ENCODE assay signal across 13 cellular contexts in genomic region chr20:5945963-5946362, GRCh38. TPM values are rescaled to one million over a fixed set of nuclear protein-coding genes. Genes with fewer than 3 reads are reported as not detected.
A peak's percentile ranks its signal among the peaks of the same experiment; 100 is the strongest.
DNase-seq lines count a peak whose midpoint lies in the region; ATAC-seq, FAIRE-seq and TF ChIP-seq lines count a peak whose summit lies in the region.
"Had no signal": no experiment of that assay in that cellular context is flagged by ENCODE, and none has a peak within 500 bp of the region (broad histone marks: within the 10 kb centered on the region; RNA-seq: fewer than 3 reads in every experiment).

No MANE protein-coding gene starts in this region.

- H3K4me1 Mint-ChIP-seq in T-helper 17 cell, result peaks cover 33% of the 10 kb centered on the region
- H3K4me1 Mint-ChIP-seq in naive thymus-derived CD4-positive, alpha-beta T cell, result peaks cover 12 to 44% (median 34%) of the 10 kb centered on the region in 7 donors

- no peak overlapping the region for H3K18ac ChIP-seq in mesendoderm (ENCODE audit: low read length)

- no peak overlapping the region for H3K4me3 Mint-ChIP-seq in T-helper 17 cell
- no peak overlapping the region for H3K4me3 Mint-ChIP-seq in naive thymus-derived CD4-positive, alpha-beta T cell
- H3K4me3 Mint-ChIP-seq: activated naive CD8-positive, alpha-beta T cell treated with anti-CD3 and anti-CD28 coated beads, Interleukin-2, amount 10 ng/mL, durations not matched to agents 7 days and 5 days; effector memory CD8-positive, alpha-beta T cell had no signal

- no peaks in the 10 kb centered on the region for H3K27me3 Mint-ChIP-seq in T-helper 17 cell
- peaks cover 0 to 4% (median 0%) of the 10 kb centered on the region in 5 donors for H3K27me3 Mint-ChIP-seq in naive thymus-derived CD4-positive, alpha-beta T cell
- H3K27me3 Mint-ChIP-seq: effector memory CD8-positive, alpha-beta T cell had no signal

- no peak overlapping the region for H3K4me2 ChIP-seq in mesendoderm (ENCODE audit: low read length)

- H3K79me2 ChIP-seq in mesendoderm (ENCODE audit: control insufficient read depth, insufficient read depth, low read length), result peaks cover 13% of the 10 kb centered on the region

- H3K4me1 ChIP-seq in mesendoderm (ENCODE audit: control insufficient read depth, low read depth, low read length), result peaks cover 3% of the 10 kb centered on the region
- peaks cover 6 to 10% of the 10 kb centered on the region in 2 donors for H3K4me1 ChIP-seq in naive thymus-derived CD4-positive, alpha-beta T cell (ENCODE audit: control insufficient read depth in 2 of 2, insufficient read depth in 2 of 2, low read length in 2 of 2)

- no peak overlapping the region for H2AK5ac ChIP-seq in mesendoderm (ENCODE audit: low read length)

- H4K5ac ChIP-seq in mesendoderm (ENCODE audit: low read length), result no peak overlapping the region

- POLR2A ChIA-PET in naive thymus-derived CD4-positive, alpha-beta T cell (lab: Charles Lee), result no interaction called here

- FAIRE-seq in H54 (lab: Jason Lieb, UNC), result peak; percentile 86

- CTCF ChIA-PET in naive thymus-derived CD4-positive, alpha-beta T cell (lab: Charles Lee), result no interaction called here

- H3K4me3 ChIP-seq in fibroblast of the aortic adventitia (ENCODE audit: low read depth, low read length) (no peak overlapping the region), mesendoderm (ENCODE audit: low read length) (no peak overlapping the region)
- no peak overlapping the region for H3K4me3 ChIP-seq in naive thymus-derived CD4-positive, alpha-beta T cell (ENCODE audit: low read length)
- H3K4me3 ChIP-seq: skin epidermis, vagina had no signal

- H3K9ac ChIP-seq in mesendoderm (ENCODE audit: low read length), result no peak overlapping the region

- no peak for ATAC-seq in T-helper 17 cell
- no peak for ATAC-seq in naive thymus-derived CD4-positive, alpha-beta T cell
- ATAC-seq: effector memory CD8-positive, alpha-beta T cell had no signal

- peaks cover 12% of the 10 kb centered on the region for H3K79me1 ChIP-seq in mesendoderm (ENCODE audit: low read length)

- H3K9me3 Mint-ChIP-seq in naive thymus-derived CD4-positive, alpha-beta T cell, result peaks cover 0 to 5% (median 0%) of the 10 kb centered on the region in 11 donors
- H3K9me3 Mint-ChIP-seq: activated naive CD8-positive, alpha-beta T cell treated with anti-CD3 and anti-CD28 coated beads, Interleukin-2, amount 10 ng/mL, durations not matched to agents 7 days and 5 days; effector memory CD8-positive, alpha-beta T cell had no signal

- WGBS in mesendoderm (ENCODE audit: extremely low coverage, insufficient coverage, low lambda C conversion rate), result no CpG with 5 or more reads among the region's 3 CpGs

- H3K27me3 ChIP-seq in mesendoderm (ENCODE audit: insufficient read depth, low read length, poor library complexity), result no peaks in the 10 kb centered on the region
- no peaks in the 10 kb centered on the region for H3K27me3 ChIP-seq in naive thymus-derived CD4-positive, alpha-beta T cell (ENCODE audit: control insufficient read depth in 2 of 2, insufficient read depth in 2 of 2, low read length in 2 of 2)
- H3K27me3 ChIP-seq: vagina had no signal

- peak overlapping the region; percentile 41 for H3K27ac Mint-ChIP-seq in T-helper 17 cell
- H3K27ac Mint-ChIP-seq in naive thymus-derived CD4-positive, alpha-beta T cell, result no peak overlapping the region
- H3K27ac Mint-ChIP-seq: activated naive CD8-positive, alpha-beta T cell treated with anti-CD3 and anti-CD28 coated beads, Interleukin-2, amount 10 ng/mL, durations not matched to agents 7 days and 5 days had no signal

- TF ChIP-seq POLR2A in H54 (IDR thresholded peaks at IDR 0.05; ENCODE audit: low read depth, low read length), result no peak

- H2BK120ac ChIP-seq in mesendoderm (ENCODE audit: low read depth, low read length), result no peak overlapping the region

- no peak overlapping the region for H2BK15ac ChIP-seq in mesendoderm (replicated peaks; ENCODE audit: low read depth)

- H3K9me3 ChIP-seq in T-helper 17 cell (ENCODE audit: control insufficient read depth, low read length, poor library complexity, severe bottlenecking), result no peaks in the 10 kb centered on the region
- H3K9me3 ChIP-seq in naive thymus-derived CD4-positive, alpha-beta T cell (ENCODE audit: control insufficient read depth in 2 of 3, low read length in 3 of 3), result no peaks in the 10 kb centered on the region
- H3K9me3 ChIP-seq: vagina had no signal

- H3K4ac ChIP-seq in mesendoderm (ENCODE audit: low read depth, low read length), result no peak overlapping the region

- intact Hi-C loops in naive thymus-derived CD4-positive, alpha-beta T cell (cut with micrococcal nuclease), result no loop called here

- H3K36me3 ChIP-seq in mesendoderm (ENCODE audit: control insufficient read depth, insufficient read depth, low read length), result peaks cover 11% of the 10 kb centered on the region
- peaks cover 12 to 58% (median 33%) of the 10 kb centered on the region in 3 experiments for H3K36me3 ChIP-seq in naive thymus-derived CD4-positive, alpha-beta T cell (ENCODE audit: control insufficient read depth in 2 of 3, insufficient read depth in 3 of 3, low read length in 3 of 3)

- no peak overlapping the region for H3K23ac ChIP-seq in mesendoderm (ENCODE audit: low read length)

- no peak overlapping the region for H3K56ac ChIP-seq in mesendoderm (ENCODE audit: low read length)

- no peak overlapping the region for H4K8ac ChIP-seq in mesendoderm (ENCODE audit: low read depth, low read length)

- peak; percentile 12 for DNase-seq in CD1c-positive myeloid dendritic cell (ENCODE audit: extremely low spot score)
- DNase-seq in H54 (ENCODE audit: insufficient read length, low spot score), result peak; percentile 37
- no peak for DNase-seq in T-helper 17 cell
- DNase-seq in fibroblast of the aortic adventitia (ENCODE audit: low read depth), result peak; percentile 76
- no peak for DNase-seq in mesendoderm
- no peak for DNase-seq in naive thymus-derived CD4-positive, alpha-beta T cell
- no peak for DNase-seq in NCI-H1930 (lab: John Stamatoyannopoulos, UW)
- DNase-seq: activated CD4-positive, CD25-positive, alpha-beta regulatory T cell; activated naive CD8-positive, alpha-beta T cell treated with anti-CD3 and anti-CD28 coated beads, Interleukin-2, amount 10 ng/mL, durations not matched to agents 7 days and 5 days; effector memory CD8-positive, alpha-beta T cell; NCI-H2081 had no signal

- peaks cover 7% of the 10 kb centered on the region for H3K36me3 Mint-ChIP-seq in T-helper 17 cell (ENCODE audit: low read depth)
- H3K36me3 Mint-ChIP-seq in naive thymus-derived CD4-positive, alpha-beta T cell, result peaks cover 3 to 49% (median 17%) of the 10 kb centered on the region in 5 donors

- no peak for TF ChIP-seq CTCF in fibroblast of the aortic adventitia (IDR thresholded peaks at IDR 0.05; ENCODE audit: insufficient read depth, low read length)

- H3K27ac ChIP-seq in mesendoderm (ENCODE audit: low read depth, low read length), result no peak overlapping the region
- H3K27ac ChIP-seq in naive thymus-derived CD4-positive, alpha-beta T cell (ENCODE audit: low read depth, low read length), result no peak overlapping the region
- H3K27ac ChIP-seq: skin epidermis, vagina had no signal

- no peak overlapping the region for H2BK5ac ChIP-seq in mesendoderm (ENCODE audit: low read length)

RNA-seq across cellular contexts. Expression of gene TRMT6, which starts 4.4 kb away (rescaled TPM):
- total RNA-seq in T-helper 17 cell (10 to 100 TPM; 12.8 to 14.6 TPM), fibroblast of the aortic adventitia (ENCODE audit: low replicate concordance) (4.1 and 8.0 TPM in 2 replicates)
- 46.8 TPM for polyA plus RNA-seq in mesendoderm (2013, experiment 1 of 2)
- 46.8 TPM for polyA plus RNA-seq in mesendoderm (2013, experiment 2 of 2)
- 10 to 100 TPM; 14.5 to 18.5 (median 17.8) TPM for total RNA-seq in naive thymus-derived CD4-positive, alpha-beta T cell
- polyA plus RNA-seq in naive thymus-derived CD4-positive, alpha-beta T cell, result 10 to 100 TPM; 11.4 to 15.7 TPM

RNA-seq across cellular contexts. Expression of gene MCM8, which starts 4.5 kb away (rescaled TPM):
- total RNA-seq in T-helper 17 cell (1 to 10 TPM; 2.8 to 3.4 TPM), fibroblast of the aortic adventitia (ENCODE audit: low replicate concordance) (5.6 and 17.5 TPM in 2 replicates)
- 25.0 TPM for polyA plus RNA-seq in mesendoderm (2013, experiment 1 of 2)
- polyA plus RNA-seq in mesendoderm (2013, experiment 2 of 2), result 25.0 TPM
- 10 to 100 TPM in 3 of 5 experiments, 1 to 10 TPM in 2; 2.6 to 22.7 (median 10.8) TPM for total RNA-seq in naive thymus-derived CD4-positive, alpha-beta T cell
- polyA plus RNA-seq in naive thymus-derived CD4-positive, alpha-beta T cell, result 1 to 10 TPM in 1 of 2 donors, under 1 TPM in 1; 0.29 to 1.8 TPM

RNA-seq across cellular contexts. Expression of gene CHGB, which starts 34.7 kb away (rescaled TPM):
- total RNA-seq in T-helper 17 cell, result under 1 TPM; 0.13 to 0.15 TPM
- not detected in 2 replicates for total RNA-seq in fibroblast of the aortic adventitia (ENCODE audit: low replicate concordance)
- 2.0 TPM for polyA plus RNA-seq in mesendoderm (2013, experiment 1 of 2)
- polyA plus RNA-seq in mesendoderm (2013, experiment 2 of 2), result 1.6 TPM
- under 1 TPM in 1 of 5 experiments, not detected in 4; 0.15 TPM for total RNA-seq in naive thymus-derived CD4-positive, alpha-beta T cell
- not detected for polyA plus RNA-seq in naive thymus-derived CD4-positive, alpha-beta T cell

RNA-seq across cellular contexts. Expression of gene CRLS1, which starts 60.0 kb away (rescaled TPM):
- total RNA-seq in T-helper 17 cell (10 to 100 TPM; 19.7 to 21.9 TPM), fibroblast of the aortic adventitia (ENCODE audit: low replicate concordance) (50.4 and 74.6 TPM in 2 replicates)
- polyA plus RNA-seq in mesendoderm (2013, experiment 1 of 2), result 60.8 TPM
- polyA plus RNA-seq in mesendoderm (2013, experiment 2 of 2), result 62.2 TPM
- 10 to 100 TPM; 19.7 to 41.3 (median 20.8) TPM for total RNA-seq in naive thymus-derived CD4-positive, alpha-beta T cell
- 10 to 100 TPM; 37.9 to 49.6 TPM for polyA plus RNA-seq in naive thymus-derived CD4-positive, alpha-beta T cell

Comparison
In these comparisons a context has a peak if more than half of its experiments do, and no peak if none do; other contexts are left out.
1. DNase-seq: peak in CD1c-positive myeloid dendritic cell (single experiment), H54 (single experiment) and fibroblast of the aortic adventitia (single experiment); none in T-helper 17 cell (0 of 3), mesendoderm (single experiment), naive thymus-derived CD4-positive, alpha-beta T cell (0 of 9) and NCI-H1930 (0 of 2).